In the genomic region with DNA sequence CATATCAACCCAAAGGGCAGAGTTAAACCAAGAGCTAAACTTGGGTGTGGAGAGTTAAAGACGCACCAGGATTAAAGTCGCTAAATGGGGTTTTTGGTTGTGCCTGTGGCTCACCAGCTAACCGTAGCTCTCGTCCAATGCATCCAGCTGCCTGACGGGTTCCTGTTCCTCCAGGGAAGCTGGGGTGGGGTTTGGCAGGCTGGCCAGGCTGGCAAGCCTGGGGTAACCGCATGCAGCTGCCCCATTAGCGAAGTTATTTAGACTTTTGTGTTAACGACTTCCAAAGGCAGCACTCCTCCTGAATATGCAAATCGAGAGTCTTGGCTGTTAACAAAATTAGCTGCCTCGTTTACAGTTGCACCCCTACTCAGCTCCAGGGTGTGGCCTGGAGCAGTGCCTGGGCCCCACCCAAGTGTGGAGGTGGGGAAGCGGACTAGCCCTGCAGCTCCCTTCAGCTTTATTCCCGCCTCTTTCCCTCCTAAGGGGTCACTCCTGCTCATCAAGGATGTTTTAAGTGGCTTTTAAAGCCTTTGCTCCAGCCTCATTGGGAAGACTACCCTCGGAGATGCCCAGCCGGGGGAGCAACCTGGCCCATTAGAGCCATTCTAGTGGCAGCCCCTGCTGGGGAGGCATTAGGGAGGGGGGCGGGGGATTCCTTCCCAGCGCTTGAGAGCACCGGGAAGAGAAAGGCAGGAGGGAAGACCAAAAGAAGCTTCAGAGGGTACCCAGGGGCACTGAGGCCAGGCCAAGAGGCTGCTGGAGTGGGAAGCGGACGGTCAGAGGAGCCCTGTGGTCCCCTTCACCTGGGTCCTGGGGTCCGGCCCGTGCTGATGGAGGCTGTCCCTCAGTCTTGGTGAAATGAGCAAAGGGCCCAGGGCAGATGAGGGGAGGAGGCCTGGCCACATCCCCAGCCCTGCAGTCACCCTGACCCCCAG, we compare ENCODE assay signal across 19 cellular contexts.
DNase-seq lines count a peak whose midpoint lies in the region; ATAC-seq and TF ChIP-seq lines count a peak whose summit lies in the region.
"Had no signal": no experiment of that assay in that cellular context is flagged by ENCODE, and none has a peak within 500 bp of the region (broad histone marks: within the 10 kb centered on the region; RNA-seq: fewer than 3 reads in every experiment).

No MANE protein-coding gene starts in this region.

- H3K27ac ChIP-seq in lung (ENCODE audit: low read depth in 1 of 2, low read length in 1 of 2) = no peak overlapping the region
- H3K27ac ChIP-seq: PC-9, tibial artery had no signal

- no peaks in the 10 kb centered on the region for H3K9me3 Mint-ChIP-seq in activated naive CD8-positive, alpha-beta T cell treated with anti-CD3 and anti-CD28 coated beads for 36 hours
- H3K9me3 Mint-ChIP-seq: activated naive CD8-positive, alpha-beta T cell treated with anti-CD3 and anti-CD28 coated beads, Interleukin-2, amount 10 ng/mL, durations not matched to agents 7 days and 5 days had no signal

- DNase-seq in DMS79 (lab: John Stamatoyannopoulos, UW) = peak; percentile 96
- peak; percentile 25 for DNase-seq in NCI-H1048 (lab: John Stamatoyannopoulos, UW)
- DNase-seq in NCI-H748 treated with DMSO at 0.1 percent for 48 hours (lab: John Stamatoyannopoulos, UW) = peak; percentile 39
- DNase-seq in lung (ENCODE audit: low spot score) = peak; percentile 31
- DNase-seq in 8988T = no peak
- no peak for DNase-seq in activated T-cell treated with anti-CD3 and anti-CD28 coated beads, Interleukin-2, amount 50 U/mL, for 48 hours
- DNase-seq in NCI-H1436 (lab: John Stamatoyannopoulos, UW) = no peak
- no peak for DNase-seq in activated naive CD8-positive, alpha-beta T cell treated with anti-CD3 and anti-CD28 coated beads for 36 hours
- DNase-seq: activated CD8-positive, alpha-beta T cell treated with anti-CD3 and anti-CD28 coated beads, Interleukin-2, amount 10 ng/mL, durations not matched to agents 7 days and 5 days; activated naive CD8-positive, alpha-beta T cell treated with anti-CD3 and anti-CD28 coated beads, Interleukin-2, amount 10 ng/mL, durations not matched to agents 7 days and 5 days; KG1; left colon; mucosa of descending colon; NCI-H1436 treated with DMSO at 0.1 percent for 48 hours; occipital lobe; PC-9; right cardiac atrium; stimulated activated naive CD4-positive, alpha-beta T cell; tibial artery had no signal

- H3K27me3 Mint-ChIP-seq in activated naive CD8-positive, alpha-beta T cell treated with anti-CD3 and anti-CD28 coated beads for 36 hours = peaks cover 28% of the 10 kb centered on the region

- ATAC-seq in lung (ENCODE audit: insufficient read depth, low FRiP score) = no peak
- ATAC-seq: activated CD8-positive, alpha-beta T cell treated with anti-CD3 and anti-CD28 coated beads, Interleukin-2, amount 10 ng/mL, durations not matched to agents 7 days and 5 days; left colon; mucosa of descending colon had no signal

- no peak overlapping the region for H3K4me3 Mint-ChIP-seq in activated naive CD8-positive, alpha-beta T cell treated with anti-CD3 and anti-CD28 coated beads for 36 hours
- H3K4me3 Mint-ChIP-seq: activated CD8-positive, alpha-beta T cell treated with anti-CD3 and anti-CD28 coated beads, Interleukin-2, amount 10 ng/mL, durations not matched to agents 7 days and 5 days; activated naive CD8-positive, alpha-beta T cell treated with anti-CD3 and anti-CD28 coated beads, Interleukin-2, amount 10 ng/mL, durations not matched to agents 7 days and 5 days had no signal

- H3K4me1 Mint-ChIP-seq in activated naive CD8-positive, alpha-beta T cell treated with anti-CD3 and anti-CD28 coated beads for 36 hours = no peaks in the 10 kb centered on the region
- H3K4me1 Mint-ChIP-seq: activated naive CD8-positive, alpha-beta T cell treated with anti-CD3 and anti-CD28 coated beads, Interleukin-2, amount 10 ng/mL, durations not matched to agents 7 days and 5 days had no signal

- H3K36me3 Mint-ChIP-seq in activated naive CD8-positive, alpha-beta T cell treated with anti-CD3 and anti-CD28 coated beads for 36 hours = no peaks in the 10 kb centered on the region
- H3K36me3 Mint-ChIP-seq: activated naive CD8-positive, alpha-beta T cell treated with anti-CD3 and anti-CD28 coated beads, Interleukin-2, amount 10 ng/mL, durations not matched to agents 7 days and 5 days had no signal

- no peaks in the 10 kb centered on the region for H3K9me3 ChIP-seq in lung (ENCODE audit: control insufficient read depth in 2 of 2, insufficient read depth in 1 of 2, low read length in 1 of 2)
- H3K9me3 ChIP-seq: mucosa of descending colon, tibial artery had no signal

- no peak overlapping the region for H3K4me3 ChIP-seq in lung
- H3K4me3 ChIP-seq: mucosa of descending colon, PC-9, tibial artery had no signal

- no peak for TF ChIP-seq CTCF in lung (IDR thresholded peaks at IDR 0.05; ENCODE audit: control extremely low read depth, extremely low read depth)

- H3K27ac Mint-ChIP-seq in activated naive CD8-positive, alpha-beta T cell treated with anti-CD3 and anti-CD28 coated beads for 36 hours = no peak overlapping the region
- H3K27ac Mint-ChIP-seq: activated CD8-positive, alpha-beta T cell treated with anti-CD3 and anti-CD28 coated beads, Interleukin-2, amount 10 ng/mL, durations not matched to agents 7 days and 5 days; activated naive CD8-positive, alpha-beta T cell treated with anti-CD3 and anti-CD28 coated beads, Interleukin-2, amount 10 ng/mL, durations not matched to agents 7 days and 5 days had no signal

- H3K27me3 ChIP-seq in lung (ENCODE audit: control insufficient read depth, insufficient read depth) = no peaks in the 10 kb centered on the region

- H3K4me1 ChIP-seq in lung (ENCODE audit: control insufficient read depth in 2 of 2, insufficient read depth in 2 of 2, low read length in 2 of 2) = peaks cover 0 to 11% of the 10 kb centered on the region in 2 donors

- WGBS in lung, 2 donors = 41 to 44% methylated on average over 21 of the region's 21 CpGs

- no peaks in the 10 kb centered on the region for H3K36me3 ChIP-seq in lung (ENCODE audit: control insufficient read depth in 2 of 2, insufficient read depth in 2 of 2, low read length in 2 of 2)
- H3K36me3 ChIP-seq: tibial artery had no signal

Comparison
In these comparisons a context has a peak if more than half of its experiments do, and no peak if none do; other contexts are left out.
1. DNase-seq: peak in DMS79 (single experiment), NCI-H1048 (single experiment), NCI-H748 treated with DMSO at 0.1 percent for 48 hours (single experiment) and lung (single experiment); none in 8988T (single experiment), activated T-cell treated with anti-CD3 and anti-CD28 coated beads, Interleukin-2, amount 50 U/mL, for 48 hours (0 of 2), NCI-H1436 (single experiment) and activated naive CD8-positive, alpha-beta T cell treated with anti-CD3 and anti-CD28 coated beads for 36 hours (single experiment).